25 cellular contexts compared by ENCODE assay signal in genomic region chr14:70770490-70770889, GRCh38. TPM values are rescaled to one million over a fixed set of nuclear protein-coding genes. Genes with fewer than 3 reads are reported as not detected.
DNase-seq lines count a peak whose midpoint lies in the region; ATAC-seq, FAIRE-seq and TF ChIP-seq lines count a peak whose summit lies in the region.
"Had no signal": no experiment of that assay in that cellular context is flagged by ENCODE, and none has a peak within 500 bp of the region (broad histone marks: within the 10 kb centered on the region; RNA-seq: fewer than 3 reads in every experiment).

No MANE protein-coding gene starts in this region.

- H2AFZ ChIP-seq in keratinocyte (ENCODE audit: control insufficient read depth, low read length) (no peak overlapping the region), HepG2 (ENCODE audit: low read length) (no peak overlapping the region)

- no peak for TF ChIP-seq RAD21 in HepG2 (CRISPR knock-in tag; IDR thresholded peaks at IDR 0.05)

- in situ Hi-C loops in HepG2 (cut with HindIII; ENCODE audit: extremely low pct_ligation_motif_present, low pct_unique_long_range_greater_than_20kb): no loop called here

- H3K9ac ChIP-seq in keratinocyte (ENCODE audit: control insufficient read depth, extremely low read depth, insufficient read depth, low read length) (no peak overlapping the region), HepG2 (ENCODE audit: insufficient read depth, low read depth, low read length) (no peak overlapping the region)
- H3K9ac ChIP-seq: SK-N-SH had no signal

- no TSS peak for BruUV-seq in MCF 10A (replicated peaks; lab: Mats Ljungman, UMichigan)
- no TSS peak for BruUV-seq in HepG2 (replicated peaks; lab: Mats Ljungman, UMichigan)

- peaks cover 32% of the 10 kb centered on the region for H3K4me1 Mint-ChIP-seq in MCF 10A (ENCODE audit: insufficient read depth, unreplicated experiment)

- H3K27ac Mint-ChIP-seq in MCF 10A (ENCODE audit: low read depth, unreplicated experiment): peak overlapping the region; percentile 76

- POLR2A ChIA-PET in MCF 10A (lab: Yijun Ruan, JAX): interaction anchor here (0.9 to 7.9 kb wide), 4 partner anchors 11 to 39 kb away, joined by 3 to 81 read pairs (median 59); partner anchors contain the start of gene MAP3K9
- POLR2A ChIA-PET in HepG2 (lab: Yijun Ruan, JAX): no interaction called here

- peak; percentile 82 for DNase-seq in MCF 10A (ENCODE audit: unreplicated experiment)
- DNase-seq in breast epithelium (ENCODE audit: low spot score in 2 of 2): no peak
- peak; percentile 97 for DNase-seq in bronchial epithelial cell (ENCODE audit: low read depth)
- peak; percentile 60 for DNase-seq in keratinocyte (ENCODE audit: low read depth, low spot score)
- DNase-seq in KG1 (lab: John Stamatoyannopoulos, UW): no peak
- no peak for DNase-seq in HepG2 (ENCODE audit: low spot score)
- DNase-seq in mesenteric fat pad (ENCODE audit: low spot score): no peak
- DNase-seq: C1 segment of cervical spinal cord; CD8-positive, alpha-beta T cell; DND-41; H7; Kasumi-1; MG63; NCI-H1417; NCI-H1694 treated with DMSO at 0.1 percent for 48 hours; NCI-H2081 treated with DMSO at 0.1 percent for 48 hours; NCI-H2171 treated with DMSO at 0.1 percent for 48 hours; NCI-H524 treated with DMSO at 0.1 percent for 48 hours; NCI-H82; OCI-M1; SIG-M5; SK-N-SH had no signal

- H3K4me3 Mint-ChIP-seq in MCF 10A (ENCODE audit: unreplicated experiment): no peak overlapping the region
- H3K4me3 Mint-ChIP-seq: CD8-positive, alpha-beta T cell had no signal

- H4K20me1 ChIP-seq in keratinocyte (ENCODE audit: control insufficient read depth, extremely low read depth, insufficient read depth, low read length) (no peaks in the 10 kb centered on the region), HepG2 (ENCODE audit: insufficient read depth, low read length) (no peaks in the 10 kb centered on the region)

- no peak overlapping the region for H3K4me3 ChIP-seq in breast epithelium
- H3K4me3 ChIP-seq in bronchial epithelial cell (ENCODE audit: low read depth, low read length): no peak overlapping the region
- no peak overlapping the region for H3K4me3 ChIP-seq in keratinocyte (ENCODE audit: control insufficient read depth in 2 of 3, extremely low read depth in 1 of 3, insufficient read depth in 2 of 3, low read depth in 1 of 3, low read length in 3 of 3)
- no peak overlapping the region for H3K4me3 ChIP-seq in HepG2 (replicated peaks in 1 of 3; ENCODE audit: insufficient read depth in 1 of 3, low read depth in 2 of 3, low read length in 3 of 3)
- H3K4me3 ChIP-seq: MG63 had no signal

- H3K9me3 ChIP-seq in breast epithelium (no peaks in the 10 kb centered on the region), keratinocyte (ENCODE audit: control insufficient read depth, low read depth, low read length) (no peaks in the 10 kb centered on the region), HepG2 (ENCODE audit: low read length) (no peaks in the 10 kb centered on the region)
- H3K9me3 ChIP-seq: MG63, SK-N-SH had no signal

- intact Hi-C loops in MCF 10A (cut with micrococcal nuclease) (no loop called here), breast epithelium (cut with DNase I; ENCODE audit: low total_unique reads) (no loop called here), HepG2 (cut with micrococcal nuclease; ENCODE audit: unreplicated experiment) (no loop called here)

- peaks cover 2% of the 10 kb centered on the region for H3K9me1 ChIP-seq in keratinocyte (ENCODE audit: control insufficient read depth, extremely low read depth, insufficient read depth, low read length)

- TF ChIP-seq POLR2A in breast epithelium (IDR thresholded peaks at IDR 0.05) (no peak), HepG2 (IDR thresholded peaks at IDR 0.05; ENCODE audit: insufficient read depth in 1 of 2, low read depth in 2 of 2, low read length in 2 of 2) (no peak)

- no peak for TF ChIP-seq EP300 in HepG2 (IDR thresholded peaks at IDR 0.05; ENCODE audit: low read depth in 2 of 2, low read length in 2 of 2)
- TF ChIP-seq EP300 in HepG2 (CRISPR knock-in tag; IDR thresholded peaks at IDR 0.05; ENCODE audit: borderline replicate concordance): no peak

- H3K27me3 Mint-ChIP-seq in MCF 10A (ENCODE audit: insufficient read depth, unreplicated experiment): no peaks in the 10 kb centered on the region

- dilution Hi-C loops in keratinocyte (cut with MboI; ENCODE audit: extremely low pct_ligation_motif_present, low sequenced_read_pairs): no loop called here

- H3K79me2 ChIP-seq in keratinocyte (ENCODE audit: control insufficient read depth, insufficient read depth, low read length) (peaks cover 57% of the 10 kb centered on the region), HepG2 (ENCODE audit: insufficient read depth, low read length) (no peaks in the 10 kb centered on the region)

- H3K4me1 ChIP-seq in breast epithelium: no peaks in the 10 kb centered on the region
- H3K4me1 ChIP-seq in keratinocyte (ENCODE audit: control insufficient read depth, extremely low read depth, insufficient read depth, low read length): peaks cover 29% of the 10 kb centered on the region
- no peaks in the 10 kb centered on the region for H3K4me1 ChIP-seq in HepG2 (ENCODE audit: insufficient read depth, low read length)

- CTCF ChIA-PET in MCF 10A (lab: Yijun Ruan, JAX): interaction anchor here (0.8 to 1.3 kb wide), 4 partner anchors 13 to 147 kb away, joined by 3 read pairs; no protein-coding TSS in a partner anchor
- CTCF ChIA-PET in HepG2 (lab: Yijun Ruan, JAX; ENCODE audit: low intra/inter-chr PET ratio, low total read pairs): no interaction called here

- peaks cover 6% of the 10 kb centered on the region for H3K36me3 Mint-ChIP-seq in MCF 10A (ENCODE audit: insufficient read depth, unreplicated experiment)

- H3K4me2 ChIP-seq in keratinocyte (ENCODE audit: control insufficient read depth, extremely low read depth, insufficient read depth, low read depth, low read length) (peak overlapping the region; percentile 42), HepG2 (ENCODE audit: low read depth, low read length) (no peak overlapping the region)
- H3K4me2 ChIP-seq: SK-N-SH had no signal

- no peak overlapping the region for H3K27ac ChIP-seq in breast epithelium
- H3K27ac ChIP-seq in keratinocyte (ENCODE audit: control insufficient read depth, insufficient read depth, low read length): peak overlapping the region; percentile 57
- H3K27ac ChIP-seq in HepG2 (ENCODE audit: extremely low read length, insufficient read depth, low read length): no peak overlapping the region
- H3K27ac ChIP-seq: 22Rv1 had no signal

- ATAC-seq in HG02885 (IDR thresholded peaks at IDR 0.05; ENCODE audit: poor library complexity, unreplicated experiment) (no peak), HepG2 (no peak)
- ATAC-seq: CD8-positive, alpha-beta T cell had no signal

- TF ChIP-seq CTCF in MCF 10A (IDR thresholded peaks at IDR 0.05; ENCODE audit: unreplicated experiment) (no peak), breast epithelium (IDR thresholded peaks at IDR 0.05) (no peak), bronchial epithelial cell (IDR thresholded peaks at IDR 0.05; ENCODE audit: insufficient read depth, low read length, severe bottlenecking) (no peak), keratinocyte (optimal IDR thresholded peaks at IDR 0.05 in 1 of 3, IDR thresholded peaks at IDR 0.05 in 1 of 3, conservative IDR thresholded peaks at IDR 0.05 in 1 of 3; ENCODE audit: extremely low read depth in 1 of 3, insufficient read depth in 2 of 3, low read length in 3 of 3) (no peak), HepG2 (CRISPR knock-in tag; IDR thresholded peaks at IDR 0.05) (no peak)

- H3K36me3 ChIP-seq in breast epithelium (no peaks in the 10 kb centered on the region), bronchial epithelial cell (ENCODE audit: control insufficient read depth, insufficient read depth, low read length) (peaks cover 4% of the 10 kb centered on the region), keratinocyte (ENCODE audit: control insufficient read depth in 2 of 2, extremely low read depth in 1 of 2, insufficient read depth in 2 of 2, low read length in 2 of 2) (peaks cover 3 to 17% of the 10 kb centered on the region in 2 experiments), HepG2 (replicated peaks in 1 of 2; ENCODE audit: control insufficient read depth in 1 of 2, insufficient read depth in 2 of 2, low read length in 2 of 2) (no peaks in the 10 kb centered on the region; a peak in 1 of 5 replicates)
- H3K36me3 ChIP-seq: MG63 had no signal

- H3K27me3 ChIP-seq in breast epithelium (no peaks in the 10 kb centered on the region), bronchial epithelial cell (ENCODE audit: control insufficient read depth, insufficient read depth, low read length) (no peaks in the 10 kb centered on the region), keratinocyte (ENCODE audit: control insufficient read depth, extremely low read depth, insufficient read depth, low read length) (no peaks in the 10 kb centered on the region), HepG2 (ENCODE audit: control insufficient read depth in 1 of 2, insufficient read depth in 2 of 2, low read length in 2 of 2) (no peaks in the 10 kb centered on the region)
- H3K27me3 ChIP-seq: MG63 had no signal

- FAIRE-seq in bronchial epithelial cell (lab: Jason Lieb, UNC) (peak; percentile 94), keratinocyte (lab: Jason Lieb, UNC) (peak; percentile 99), HepG2 (lab: Jason Lieb, UNC) (no peak)
- FAIRE-seq: GM12891 had no signal

- no peaks in the 10 kb centered on the region for H3K9me3 Mint-ChIP-seq in MCF 10A (ENCODE audit: unreplicated experiment)
- H3K9me3 Mint-ChIP-seq: CD8-positive, alpha-beta T cell had no signal

- 97% methylated on average over 7 of the region's 7 CpGs for WGBS in HepG2 (ENCODE audit: low lambda C conversion rate)

RNA-seq across cellular contexts. Expression of gene MAP3K9, which starts 38.8 kb away (rescaled TPM):
- 17.2 and 18.6 TPM in 2 replicates for total RNA-seq in MCF 10A (2022)
- 1 to 10 TPM in 2 of 3 donors, under 1 TPM in 1; 0.16 to 6.3 (median 3.3) TPM for total RNA-seq in breast epithelium
- total RNA-seq in bronchial epithelial cell: 11.6 and 13.8 TPM in 2 replicates
- 6.5 to 9.4 TPM (median 7.2 TPM) in 3 replicates for polyA plus RNA-seq in keratinocyte
- 6.9 TPM for polyA plus RNA-seq in keratinocyte (2011; ENCODE audit: low read depth)
- 5.5 and 7.8 TPM in 2 replicates for polyA plus RNA-seq in keratinocyte (2011; cell fraction: cytosol; rRNA removed)
- 23.7 and 27.0 TPM in 2 replicates for polyA plus RNA-seq in keratinocyte (2011; cell fraction: nucleus; rRNA removed)
- 7.3 and 9.4 TPM in 2 replicates for polyA plus RNA-seq in keratinocyte (2012; ENCODE audit: low replicate concordance)
- 15.0 to 21.5 TPM (median 21.2 TPM) in 3 replicates for polyA minus RNA-seq in keratinocyte
- 7.9 TPM for polyA minus RNA-seq in keratinocyte (2011; cell fraction: cytosol; rRNA and poly(A)+ RNA removed)
- 22.4 and 35.8 TPM in 2 replicates for polyA minus RNA-seq in keratinocyte (2011; cell fraction: nucleus; rRNA and poly(A)+ RNA removed)
- total RNA-seq in HepG2 (2016; rRNA removed; fragmentation: Illumina TruSeq; extraction: Trizol): 3.5 and 4.5 TPM in 2 replicates
- total RNA-seq in HepG2 (2016; cell fraction: cytosol; rRNA removed; fragmentation: Illumina TruSeq; extraction: Trizol; ENCODE audit: low read depth): 0.62 and 1.2 TPM in 2 replicates
- 2.6 and 4.4 TPM in 2 replicates for total RNA-seq in HepG2 (2016; cell fraction: insoluble cytoplasmic fraction; rRNA removed; fragmentation: Illumina TruSeq; extraction: Trizol)
- 1.3 and 1.6 TPM in 2 replicates for total RNA-seq in HepG2 (2016; cell fraction: membrane; rRNA removed; fragmentation: Illumina TruSeq; extraction: Trizol)
- total RNA-seq in HepG2 (2016; cell fraction: nucleus; rRNA removed; fragmentation: Illumina TruSeq; extraction: Trizol): 4.5 TPM in 2 replicates
- polyA plus RNA-seq in HepG2 (2011; rRNA removed): 4.3 and 4.7 TPM in 2 replicates
- 2.9 and 3.0 TPM in 2 replicates for polyA plus RNA-seq in HepG2 (2011; cell fraction: cytosol; rRNA removed)
- polyA plus RNA-seq in HepG2 (2011; cell fraction: nucleus; rRNA removed): 7.1 and 8.3 TPM in 2 replicates
- polyA plus RNA-seq in HepG2 (2012): 3.0 and 4.6 TPM in 2 replicates
- 0.14 and 0.20 TPM in 2 replicates for polyA plus RNA-seq in HepG2 (2016; cell fraction: cytosol; fragmentation: Illumina TruSeq; extraction: Trizol; ENCODE audit: low read depth)
- polyA plus RNA-seq in HepG2 (2016; cell fraction: insoluble cytoplasmic fraction; fragmentation: Illumina TruSeq; extraction: Trizol; ENCODE audit: low read depth): 2.4 and 2.9 TPM in 2 replicates
- polyA plus RNA-seq in HepG2 (2016; cell fraction: membrane; fragmentation: Illumina TruSeq; extraction: Trizol; ENCODE audit: low read depth): 0.55 and 0.63 TPM in 2 replicates
- polyA plus RNA-seq in HepG2 (2016; cell fraction: nucleus; fragmentation: Illumina TruSeq; extraction: Trizol; ENCODE audit: insufficient read depth, low read depth): 5.0 and 5.3 TPM in 2 replicates
- 5.8 and 6.7 TPM in 2 replicates for polyA minus RNA-seq in HepG2 (2011; rRNA and poly(A)+ RNA removed; ENCODE audit: low replicate concordance)
- polyA minus RNA-seq in HepG2 (2011; cell fraction: cytosol; rRNA and poly(A)+ RNA removed): 3.2 TPM in 2 replicates
- 8.8 and 9.2 TPM in 2 replicates for polyA minus RNA-seq in HepG2 (2011; cell fraction: nucleus; rRNA and poly(A)+ RNA removed)
- total RNA-seq in mesenteric fat pad: 0.26 TPM

Comparison
In these comparisons a context has a peak if more than half of its experiments do, and no peak if none do; other contexts are left out.
1. DNase-seq: peak in MCF 10A (single experiment), bronchial epithelial cell (single experiment) and keratinocyte (single experiment); none in breast epithelium (0 of 2), KG1 (single experiment), HepG2 (single experiment) and mesenteric fat pad (single experiment).